Comparison of ENCODE assay signal across 11 cellular contexts in the genomic region with DNA sequence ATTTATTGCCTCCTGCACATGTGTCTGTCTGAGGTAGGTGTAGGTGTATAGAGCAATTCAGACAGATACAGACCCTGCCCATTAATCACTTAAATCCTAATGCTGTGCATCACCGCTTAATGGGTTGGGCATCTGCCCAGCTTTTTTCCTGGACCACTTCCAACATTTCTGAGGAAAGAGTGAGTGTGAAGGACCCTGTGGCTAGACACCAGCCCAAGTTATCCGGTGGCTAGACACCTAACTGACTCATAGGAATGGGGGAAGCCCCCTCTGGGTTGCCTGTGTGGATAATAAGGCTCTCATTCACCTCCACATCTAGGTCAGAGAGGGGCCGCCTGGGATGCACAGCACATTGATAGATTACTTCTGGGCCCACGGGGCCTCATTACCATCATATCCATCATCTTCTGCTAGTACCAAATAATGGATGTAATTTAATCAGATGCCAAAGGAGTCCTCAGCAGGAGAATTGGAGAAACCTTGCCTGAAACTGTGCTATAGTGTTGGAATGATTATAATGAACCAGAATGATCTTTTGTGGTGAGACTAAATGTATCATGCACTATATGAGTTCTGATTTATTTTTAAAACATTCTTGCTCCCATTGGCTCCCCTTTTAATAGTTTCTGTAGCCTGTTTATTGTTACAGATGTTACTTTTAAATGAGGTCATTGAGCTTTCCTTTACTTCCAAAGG.
A peak's percentile ranks its signal among the peaks of the same experiment; 100 is the strongest.
DNase-seq lines count a peak whose midpoint lies in the region; ATAC-seq, FAIRE-seq and TF ChIP-seq lines count a peak whose summit lies in the region.
"Had no signal": no experiment of that assay in that cellular context is flagged by ENCODE, and none has a peak within 500 bp of the region (broad histone marks: within the 10 kb centered on the region; RNA-seq: fewer than 3 reads in every experiment).

No MANE protein-coding gene starts in this region.

- no peak overlapping the region for H3K4me3 ChIP-seq in AG04449 (ENCODE audit: low read depth, low read length)
- H3K4me3 ChIP-seq in RWPE2 (ENCODE audit: severe bottlenecking) = no peak overlapping the region
- H3K4me3 ChIP-seq in keratinocyte (ENCODE audit: control insufficient read depth in 2 of 3, extremely low read depth in 1 of 3, insufficient read depth in 2 of 3, low read depth in 1 of 3, low read length in 3 of 3) = no peak overlapping the region
- H3K4me3 ChIP-seq in OCI-LY7 (ENCODE audit: low read depth, low read length, poor library complexity, severe bottlenecking) = no peak overlapping the region
- H3K4me3 ChIP-seq: cardiac muscle cell had no signal

- no peaks in the 10 kb centered on the region for H3K9me2 ChIP-seq in OCI-LY7 (ENCODE audit: insufficient read depth, low read length)

- H3K27me3 ChIP-seq in RWPE2 (ENCODE audit: insufficient read depth, poor library complexity, severe bottlenecking) = no peaks in the 10 kb centered on the region
- H3K27me3 ChIP-seq in keratinocyte (ENCODE audit: control insufficient read depth, extremely low read depth, insufficient read depth, low read length) = no peaks in the 10 kb centered on the region
- H3K27me3 ChIP-seq: cardiac muscle cell had no signal

- H3K4me2 ChIP-seq in keratinocyte (ENCODE audit: control insufficient read depth, extremely low read depth, insufficient read depth, low read depth, low read length) (no peak overlapping the region), OCI-LY7 (ENCODE audit: low read length) (no peak overlapping the region)
- H3K4me2 ChIP-seq: KMS-11 had no signal

- dilution Hi-C loops in keratinocyte (cut with MboI; ENCODE audit: extremely low pct_ligation_motif_present, low sequenced_read_pairs) = no loop called here

- H2AFZ ChIP-seq in keratinocyte (ENCODE audit: control insufficient read depth, low read length) = no peak overlapping the region
- H2AFZ ChIP-seq in OCI-LY7 (ENCODE audit: low read length) = no peak overlapping the region

- intact Hi-C loops in OCI-LY7 (cut with micrococcal nuclease; ENCODE audit: unreplicated experiment) = no loop called here

- CTCF ChIA-PET in AG04449 (lab: Yijun Ruan, JAX) = interaction anchor here (0.9 kb wide), 1 partner anchor 15 kb away, joined by 3 read pairs; no protein-coding TSS in a partner anchor
- CTCF ChIA-PET in OCI-LY7 (lab: Charles Lee; ENCODE audit: unreplicated experiment) = no interaction called here

- POLR2A ChIA-PET in AG04449 (lab: Yijun Ruan, JAX) = no interaction called here
- POLR2A ChIA-PET in OCI-LY7 (lab: Charles Lee) = interaction anchor here (0.6 kb wide), 1 partner anchor 26 kb away, joined by 3 read pairs; no protein-coding TSS in a partner anchor

- H3K79me2 ChIP-seq in keratinocyte (ENCODE audit: control insufficient read depth, insufficient read depth, low read length) (no peaks in the 10 kb centered on the region), OCI-LY7 (ENCODE audit: insufficient read depth, low read depth, low read length) (no peaks in the 10 kb centered on the region)

- H3K9ac ChIP-seq in keratinocyte (ENCODE audit: control insufficient read depth, extremely low read depth, insufficient read depth, low read length) = no peak overlapping the region
- H3K9ac ChIP-seq: KMS-11 had no signal

- TF ChIP-seq CTCF in AG04449 (IDR thresholded peaks at IDR 0.05; ENCODE audit: insufficient read depth, low read length, missing control alignments) (no peak), RWPE2 (IDR thresholded peaks at IDR 0.05; ENCODE audit: poor library complexity, severe bottlenecking) (no peak), keratinocyte (optimal IDR thresholded peaks at IDR 0.05 in 1 of 3, IDR thresholded peaks at IDR 0.05 in 1 of 3, conservative IDR thresholded peaks at IDR 0.05 in 1 of 3; ENCODE audit: extremely low read depth in 1 of 3, insufficient read depth in 2 of 3, low read length in 3 of 3) (no peak), OCI-LY7 (conservative IDR thresholded peaks at IDR 0.05; ENCODE audit: low read length) (no peak)

- H3K9me3 ChIP-seq in RWPE2 (ENCODE audit: severe bottlenecking) (no peaks in the 10 kb centered on the region), keratinocyte (ENCODE audit: control insufficient read depth, low read depth, low read length) (no peaks in the 10 kb centered on the region), OCI-LY7 (ENCODE audit: low read length) (no peaks in the 10 kb centered on the region)

- H3K36me3 ChIP-seq in RWPE2 (ENCODE audit: low read depth) = no peaks in the 10 kb centered on the region
- H3K36me3 ChIP-seq in keratinocyte (ENCODE audit: control insufficient read depth in 2 of 2, extremely low read depth in 1 of 2, insufficient read depth in 2 of 2, low read length in 2 of 2) = no peaks in the 10 kb centered on the region
- no peaks in the 10 kb centered on the region for H3K36me3 ChIP-seq in OCI-LY7 (ENCODE audit: insufficient read depth, low read length)
- H3K36me3 ChIP-seq: cardiac muscle cell had no signal

- ATAC-seq in RWPE2 (ENCODE audit: low read depth) (peak; percentile 94), GM19452 (IDR thresholded peaks at IDR 0.05; ENCODE audit: unreplicated experiment) (no peak)
- ATAC-seq: left lobe of liver had no signal

- H3K27ac ChIP-seq in RWPE2 (ENCODE audit: poor library complexity, severe bottlenecking) (peak overlapping the region; percentile 70), keratinocyte (ENCODE audit: control insufficient read depth, insufficient read depth, low read length) (no peak overlapping the region), OCI-LY7 (ENCODE audit: low read depth, low read length, poor library complexity, severe bottlenecking) (no peak overlapping the region)
- H3K27ac ChIP-seq: cardiac muscle cell, KMS-11 had no signal

- DNase-seq in AG04449 (ENCODE audit: low read depth, low spot score) = peak; percentile 23
- peak; percentile 36 for DNase-seq in H4 (ENCODE audit: low spot score)
- DNase-seq in RWPE2 (ENCODE audit: low spot score) = peak; percentile 80
- peak; percentile 82 for DNase-seq in keratinocyte (ENCODE audit: low read depth, low spot score)
- no peak for DNase-seq in OCI-LY7 (ENCODE audit: low spot score)
- no peak for DNase-seq in NOMO-1 treated with DMSO at 0.1 percent for 48 hours (lab: John Stamatoyannopoulos, UW; ENCODE audit: unreplicated experiment)
- no peak for DNase-seq in cerebellar cortex (ENCODE audit: low spot score)

- H4K20me1 ChIP-seq in keratinocyte (ENCODE audit: control insufficient read depth, extremely low read depth, insufficient read depth, low read length) = no peaks in the 10 kb centered on the region
- no peaks in the 10 kb centered on the region for H4K20me1 ChIP-seq in OCI-LY7 (ENCODE audit: insufficient read depth, low read length)

- H3K4me1 ChIP-seq in RWPE2 (ENCODE audit: insufficient read depth, poor library complexity, severe bottlenecking) (peaks cover 17% of the 10 kb centered on the region), keratinocyte (ENCODE audit: control insufficient read depth, extremely low read depth, insufficient read depth, low read length) (peaks cover 16% of the 10 kb centered on the region), OCI-LY7 (ENCODE audit: insufficient read depth, low read length, poor library complexity, severe bottlenecking) (no peaks in the 10 kb centered on the region)

- no TSS peak for BruUV-seq in OCI-LY7 (replicated peaks; lab: Mats Ljungman, UMichigan)

- H3K9me1 ChIP-seq in keratinocyte (ENCODE audit: control insufficient read depth, extremely low read depth, insufficient read depth, low read length) = no peaks in the 10 kb centered on the region

- FAIRE-seq in keratinocyte (lab: Jason Lieb, UNC) = peak; percentile 71

Comparison
In these comparisons a context has a peak if more than half of its experiments do, and no peak if none do; other contexts are left out.
1. DNase-seq: peak in AG04449 (single experiment), H4 (single experiment), RWPE2 (single experiment) and keratinocyte (single experiment); none in OCI-LY7 (single experiment), NOMO-1 treated with DMSO at 0.1 percent for 48 hours (single experiment) and cerebellar cortex (single experiment).